ENCODE assay signal across 25 cellular contexts in the genomic region with DNA sequence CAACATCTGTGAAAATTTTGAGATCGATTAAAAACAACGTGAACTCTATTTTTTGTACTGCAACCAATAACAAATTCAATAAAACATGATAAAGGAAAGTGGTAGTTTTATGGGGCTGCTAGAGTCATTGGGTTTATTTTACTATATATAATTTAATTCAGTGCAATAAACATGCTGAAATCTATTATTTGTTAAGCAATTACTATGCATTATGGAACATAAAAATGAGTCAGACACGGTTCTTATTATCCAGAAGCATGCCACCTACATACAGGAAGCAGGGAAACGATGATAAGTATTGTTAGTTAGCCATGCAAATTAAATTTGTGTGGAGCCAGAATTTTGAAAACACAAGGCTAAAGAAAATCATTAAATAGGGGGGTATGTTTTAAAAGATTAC.
"Had no signal": no experiment of that assay in that cellular context is flagged by ENCODE, and none has a peak within 500 bp of the region (broad histone marks: within the 10 kb centered on the region; RNA-seq: fewer than 3 reads in every experiment).

No MANE protein-coding gene starts in this region.

- H3K9me3 ChIP-seq: esophagus muscularis mucosa, gastrocnemius medialis, pancreas, psoas muscle, tibial artery had no signal

- H3K27ac Mint-ChIP-seq: activated naive CD4-positive, alpha-beta T cell treated with anti-CD3 and anti-CD28 coated beads, Interleukin-2, amount 10 ng/mL, durations not matched to agents 7 days and 5 days; brain; WTC11 had no signal

- FAIRE-seq: pancreas had no signal

- H3K27me3 Mint-ChIP-seq: activated naive CD4-positive, alpha-beta T cell treated with anti-CD3 and anti-CD28 coated beads, Interleukin-2, amount 10 ng/mL, durations not matched to agents 7 days and 5 days; brain; effector memory CD8-positive, alpha-beta T cell; stimulated activated naive CD8-positive, alpha-beta T cell treated with anti-CD3 and anti-CD28 coated beads, Interleukin-15, amount 100 ng/mL, for 72 hours had no signal

- H3K9me3 Mint-ChIP-seq: activated naive CD4-positive, alpha-beta T cell treated with anti-CD3 and anti-CD28 coated beads, Interleukin-2, amount 10 ng/mL, durations not matched to agents 7 days and 5 days; activated T-cell treated with anti-CD3 and anti-CD28 coated beads, Interleukin-2, amount 50 U/mL, for 4 hours; brain; effector memory CD8-positive, alpha-beta T cell; nephron progenitor cell; stimulated activated naive CD8-positive, alpha-beta T cell treated with anti-CD3 and anti-CD28 coated beads, Interleukin-15, amount 100 ng/mL, for 72 hours; WTC11 had no signal

- H3K27ac ChIP-seq: dorsolateral prefrontal cortex, esophagus muscularis mucosa, gastrocnemius medialis, pancreas, psoas muscle, tibial artery had no signal

- H3K4me1 Mint-ChIP-seq: activated naive CD4-positive, alpha-beta T cell treated with anti-CD3 and anti-CD28 coated beads, Interleukin-2, amount 10 ng/mL, durations not matched to agents 7 days and 5 days; brain; nephron progenitor cell; stimulated activated naive CD8-positive, alpha-beta T cell treated with anti-CD3 and anti-CD28 coated beads, Interleukin-15, amount 100 ng/mL, for 72 hours; WTC11 had no signal

- H3K4me3 ChIP-seq: dorsolateral prefrontal cortex, esophagus muscularis mucosa, gastrocnemius medialis, pancreas, psoas muscle, tibial artery had no signal

- H3K4me3 Mint-ChIP-seq: activated naive CD4-positive, alpha-beta T cell treated with anti-CD3 and anti-CD28 coated beads, Interleukin-2, amount 10 ng/mL, durations not matched to agents 7 days and 5 days; activated T-cell treated with anti-CD3 and anti-CD28 coated beads, Interleukin-2, amount 50 U/mL, for 4 hours; brain; effector memory CD8-positive, alpha-beta T cell; nephron progenitor cell; stimulated activated naive CD8-positive, alpha-beta T cell treated with anti-CD3 and anti-CD28 coated beads, Interleukin-15, amount 100 ng/mL, for 72 hours; WTC11 had no signal

- H3K4me1 ChIP-seq: esophagus muscularis mucosa, gastrocnemius medialis, pancreas, psoas muscle, tibial artery had no signal

- ATAC-seq: activated T-cell treated with anti-CD3 and anti-CD28 coated beads, Interleukin-2, amount 50 U/mL, for 4 hours; effector memory CD8-positive, alpha-beta T cell; gastrocnemius medialis; left ventricle myocardium superior; pancreas; psoas muscle; right cardiac atrium; stimulated activated naive CD8-positive, alpha-beta T cell treated with anti-CD3 and anti-CD28 coated beads, Interleukin-15, amount 100 ng/mL, for 72 hours; WTC11 had no signal

- H3K27me3 ChIP-seq: dorsolateral prefrontal cortex, esophagus muscularis mucosa, gastrocnemius medialis, pancreas, tibial artery had no signal

- DNase-seq: activated CD8-positive, alpha-beta memory T cell treated with anti-CD3 and anti-CD28 coated beads for 24 hours; activated CD8-positive, alpha-beta memory T cell treated with anti-CD3 and anti-CD28 coated beads, Interleukin-2, amount 50 U/mL, for 4 hours; activated effector memory CD4-positive, alpha-beta T cell treated with Interleukin-2 at 50 U/mL for 16 hours; activated naive CD4-positive, alpha-beta T cell treated with anti-CD3 and anti-CD28 coated beads, Interleukin-2, amount 10 ng/mL, durations not matched to agents 7 days and 5 days; activated T-cell treated with anti-CD3 and anti-CD28 coated beads, Interleukin-2, amount 50 U/mL, for 4 hours; aorta; caudate nucleus; dorsolateral prefrontal cortex; effector memory CD8-positive, alpha-beta T cell; gastrocnemius medialis; hippocampal formation; kidney glomerular epithelial cell; left ventricle myocardium superior; mammary epithelial cell; nephron progenitor cell; pancreas; psoas muscle; right cardiac atrium; stimulated activated CD4-positive, alpha-beta T cell treated with anti-CD3 and anti-CD28 coated beads, Interleukin-12 subunit alpha, Interleukin-12 subunit beta, amount 100 ng/mL, for 4 hours; stimulated activated CD4-positive, alpha-beta T cell treated with anti-CD3 and anti-CD28 coated beads, Interleukin-1b, Interleukin-23, amount 100 ng/mL, for 48 hours; stimulated activated naive CD8-positive, alpha-beta T cell treated with anti-CD3 and anti-CD28 coated beads, Interleukin-15, amount 100 ng/mL, for 72 hours; tibial artery had no signal
